ENCODE assay signal across 1 cellular context in genomic region chr2:43445781-43446180, GRCh38.
TF ChIP-seq lines count a peak whose summit lies in the region.

No MANE protein-coding gene starts in this region.

TF ChIP-seq in GM23338, 12 proteins besides CTCF, POLR2A, EP300 and RAD21:
- TF ChIP-seq ZNF462 (CRISPR knock-in tag; IDR thresholded peaks at IDR 0.05) (no peak), CREB1 (CRISPR knock-in tag; IDR thresholded peaks at IDR 0.05; ENCODE audit: low read depth) (no peak), ZNF114 (CRISPR knock-in tag; IDR thresholded peaks at IDR 0.05) (no peak), EZH2 (IDR thresholded peaks at IDR 0.05; ENCODE audit: low read depth, unreplicated experiment) (no peak), JUNB (IDR thresholded peaks at IDR 0.05; ENCODE audit: unreplicated experiment) (no peak), ETS1 (IDR thresholded peaks at IDR 0.05) (no peak)
TF ChIP-seq in GM23338: peak in this region for 0.
